8 cellular contexts compared by ENCODE assay signal in genomic region chr7:99558306-99559275, GRCh38. TPM values are rescaled to one million over a fixed set of nuclear protein-coding genes. Genes with fewer than 3 reads are reported as not detected.
A peak's percentile ranks its signal among the peaks of the same experiment; 100 is the strongest.
DNase-seq lines count a peak whose midpoint lies in the region; TF ChIP-seq lines count a peak whose summit lies in the region.

Gene ZNF655 (plus strand): TSS chr7:99558642. CDS start chr7:99560560, 1,918 bp downstream.

- peak; percentile 95 for DNase-seq in ELF-1 (ENCODE audit: low read depth, low spot score)
- DNase-seq in H4 (ENCODE audit: low spot score): peak; percentile 87
- peak; percentile 18 for DNase-seq in MM.1S
- DNase-seq in SIG-M5 (lab: John Stamatoyannopoulos, UW): peak; percentile 41
- DNase-seq in activated naive CD4-positive, alpha-beta T cell (lab: John Stamatoyannopoulos, UW): peak; percentile 72 to 91 (median 83)
- peak; percentile 86 for DNase-seq in foreskin melanocyte
- DNase-seq in neural progenitor cell (ENCODE audit: low spot score): peak; percentile 96
- DNase-seq in stromal cell of bone marrow (ENCODE audit: low read depth): peak; percentile 72

- H3K79me2 ChIP-seq in MM.1S (ENCODE audit: low read length): no peaks in the 10 kb centered on the region
- peaks cover 64% of the 10 kb centered on the region for H3K79me2 ChIP-seq in neural progenitor cell (ENCODE audit: low read depth)

- peak within 1 kb of the TSS; percentile 95 for H3K4me3 Mint-ChIP-seq in neural progenitor cell

- H3K27ac Mint-ChIP-seq in neural progenitor cell: peak within 1 kb of the TSS; percentile 97

- no peak within 1 kb of the TSS; the same call in 1 of the 2 replicates for H3K27ac ChIP-seq in MM.1S (ENCODE audit: low read length)
- H3K27ac ChIP-seq in neural progenitor cell: peak within 1 kb of the TSS; percentile 93

- H2AFZ ChIP-seq in MM.1S (ENCODE audit: low read length): peak within 1 kb of the TSS; percentile 89
- peak within 1 kb of the TSS; percentile 91 for H2AFZ ChIP-seq in neural progenitor cell (replicated peaks)

- H3F3A ChIP-seq in MM.1S (ENCODE audit: insufficient read depth, low read length): peaks cover 11% of the 10 kb centered on the region
- H3F3A ChIP-seq in neural progenitor cell (ENCODE audit: low read depth): peaks cover 11% of the 10 kb centered on the region

- H3K4me2 ChIP-seq in MM.1S (ENCODE audit: low read depth, low read length) (peak within 1 kb of the TSS; percentile 65), neural progenitor cell (peak within 1 kb of the TSS; percentile 82)

- no peaks in the 10 kb centered on the region for H3K9me3 ChIP-seq in MM.1S (replicated peaks; ENCODE audit: insufficient read depth, low read length)
- no peaks in the 10 kb centered on the region for H3K9me3 ChIP-seq in neural progenitor cell (ENCODE audit: low read depth)

- no peaks in the 10 kb centered on the region for H3K9me3 Mint-ChIP-seq in neural progenitor cell

- H3K9ac ChIP-seq in MM.1S (ENCODE audit: low read length) (peak within 1 kb of the TSS; percentile 84), neural progenitor cell (peak within 1 kb of the TSS; percentile 99)

- H3K4me3 ChIP-seq in MM.1S (ENCODE audit: low read length): peak within 1 kb of the TSS; percentile 79
- H3K4me3 ChIP-seq in neural progenitor cell: peak within 1 kb of the TSS; percentile 95

- peaks cover 16% of the 10 kb centered on the region for H3K4me1 Mint-ChIP-seq in neural progenitor cell

- peaks cover 34% of the 10 kb centered on the region for H3K36me3 Mint-ChIP-seq in neural progenitor cell

- H3K27me3 Mint-ChIP-seq in neural progenitor cell (ENCODE audit: insufficient read depth, low read depth): peaks cover 3% of the 10 kb centered on the region

- H3K27me3 ChIP-seq in MM.1S (replicated peaks; ENCODE audit: insufficient read depth, low read length) (no peaks in the 10 kb centered on the region), neural progenitor cell (no peaks in the 10 kb centered on the region)

- H4K20me1 ChIP-seq in MM.1S (ENCODE audit: insufficient read depth, low read length) (no peaks in the 10 kb centered on the region), neural progenitor cell (ENCODE audit: low read depth) (peaks cover 15% of the 10 kb centered on the region)

- no peaks in the 10 kb centered on the region for H3K9me2 ChIP-seq in MM.1S (replicated peaks; ENCODE audit: insufficient read depth, low read length)

- no peaks in the 10 kb centered on the region for H3K36me3 ChIP-seq in MM.1S (replicated peaks; ENCODE audit: insufficient read depth, low read length)
- no peaks in the 10 kb centered on the region for H3K36me3 ChIP-seq in neural progenitor cell

- no peaks in the 10 kb centered on the region for H3K4me1 ChIP-seq in MM.1S (ENCODE audit: low read length)
- peaks cover 14% of the 10 kb centered on the region for H3K4me1 ChIP-seq in neural progenitor cell

- TF ChIP-seq CTCF in MM.1S (IDR thresholded peaks at IDR 0.05; ENCODE audit: low read length) (no peak), neural progenitor cell (IDR thresholded peaks at IDR 0.05) (no peak)

RNA-seq across cellular contexts. Expression of gene ZNF655, which starts in this region (rescaled TPM):
- 36.4 and 51.2 TPM in 2 replicates for total RNA-seq in H4 (2014; rRNA removed; shearing (Covaris generic))
- total RNA-seq in neural progenitor cell (ENCODE audit: low replicate concordance): 59.3 and 66.3 TPM in 2 replicates

Comparison
In these comparisons a context has a peak if more than half of its experiments do, and no peak if none do; other contexts are left out.
1. DNase-seq: peak in every context shown above with its lines; median percentile 96 in neural progenitor cell; 95 in ELF-1; 87 in H4; 86 in foreskin melanocyte; 83 in activated naive CD4-positive, alpha-beta T cell; 72 in stromal cell of bone marrow; 41 in SIG-M5; 18 in MM.1S.